In genomic region chr15:100383302-100384107, GRCh38 we compare ENCODE assay signal across 8 cellular contexts. TPM values are rescaled to one million over a fixed set of nuclear protein-coding genes. Genes with fewer than 3 reads are reported as not detected.
A peak's percentile ranks its signal among the peaks of the same experiment; 100 is the strongest.
DNase-seq lines count a peak whose midpoint lies in the region; ATAC-seq, FAIRE-seq and TF ChIP-seq lines count a peak whose summit lies in the region.

No MANE protein-coding gene starts in this region.

- DNase-seq in NCI-H748 (lab: John Stamatoyannopoulos, UW; ENCODE audit: unreplicated experiment) (peak; percentile 20), NCI-H748 treated with DMSO at 0.1 percent for 48 hours (lab: John Stamatoyannopoulos, UW) (no peak), Karpas-422 (peak; percentile 71), K562 (ENCODE audit: extremely low read depth in 1 of 4, low spot score in 3 of 4) (peak in 1 of 4 experiments; percentile 4), mucosa of descending colon (peak in 1 of 3 donors; percentile 53)
- DNase-seq in activated T-helper 1 cell treated with anti-CD3 and anti-CD28 coated beads, Interleukin-12 subunit alpha, Interleukin-12 subunit beta, Interleukin-2, Interleukin-4 antibody, amounts not matched to agents 30 ng/mL and 10 ng/mL and 1 ng/mL, durations not matched to agents 14 hours and 24 hours and 36 hours (ENCODE audit: low spot score) = no peak
- no peak for DNase-seq in activated CD8-positive, alpha-beta memory T cell treated with anti-CD3 and anti-CD28 coated beads, Interleukin-2, amount 50 U/mL, for 48 hours
- no peak for DNase-seq in T-helper 2 cell treated with Interferon-gamma antibody and Interleukin-4, amounts not matched to agents 5 μg/mL and 100 μg/mL, for 36 hours (ENCODE audit: low spot score)

- no peaks in the 10 kb centered on the region for H3K36me3 Mint-ChIP-seq in activated T-helper 1 cell treated with anti-CD3 and anti-CD28 coated beads, Interleukin-12 subunit alpha, Interleukin-12 subunit beta, Interleukin-2, Interleukin-4 antibody, amounts not matched to agents 30 ng/mL and 10 ng/mL and 1 ng/mL, durations not matched to agents 14 hours and 24 hours and 36 hours (ENCODE audit: low read depth)
- H3K36me3 Mint-ChIP-seq in T-helper 2 cell treated with Interferon-gamma antibody and Interleukin-4, amounts not matched to agents 5 μg/mL and 100 μg/mL, for 36 hours (ENCODE audit: low read depth) = no peaks in the 10 kb centered on the region

- FAIRE-seq in K562 (lab: Jason Lieb, UNC) = no peak

- no peak overlapping the region for H3K4me3 Mint-ChIP-seq in activated T-helper 1 cell treated with anti-CD3 and anti-CD28 coated beads, Interleukin-12 subunit alpha, Interleukin-12 subunit beta, Interleukin-2, Interleukin-4 antibody, amounts not matched to agents 30 ng/mL and 10 ng/mL and 1 ng/mL, durations not matched to agents 14 hours and 24 hours and 36 hours
- H3K4me3 Mint-ChIP-seq in T-helper 2 cell treated with Interferon-gamma antibody and Interleukin-4, amounts not matched to agents 5 μg/mL and 100 μg/mL, for 36 hours = no peak overlapping the region

- no peaks in the 10 kb centered on the region for H3K4me1 Mint-ChIP-seq in activated T-helper 1 cell treated with anti-CD3 and anti-CD28 coated beads, Interleukin-12 subunit alpha, Interleukin-12 subunit beta, Interleukin-2, Interleukin-4 antibody, amounts not matched to agents 30 ng/mL and 10 ng/mL and 1 ng/mL, durations not matched to agents 14 hours and 24 hours and 36 hours (ENCODE audit: low read depth)
- no peaks in the 10 kb centered on the region for H3K4me1 Mint-ChIP-seq in T-helper 2 cell treated with Interferon-gamma antibody and Interleukin-4, amounts not matched to agents 5 μg/mL and 100 μg/mL, for 36 hours (ENCODE audit: low read depth)

- H3K4me2 ChIP-seq in Karpas-422 (ENCODE audit: low read depth, low read length, poor library complexity, severe bottlenecking) (no peak overlapping the region), K562 (ENCODE audit: insufficient read depth, low read length) (no peak overlapping the region)

- no peak for TF ChIP-seq POLR2A in K562 (conservative IDR thresholded peaks at IDR 0.05)

- H3K27ac Mint-ChIP-seq in activated T-helper 1 cell treated with anti-CD3 and anti-CD28 coated beads, Interleukin-12 subunit alpha, Interleukin-12 subunit beta, Interleukin-2, Interleukin-4 antibody, amounts not matched to agents 30 ng/mL and 10 ng/mL and 1 ng/mL, durations not matched to agents 14 hours and 24 hours and 36 hours = no peak overlapping the region
- no peak overlapping the region for H3K27ac Mint-ChIP-seq in T-helper 2 cell treated with Interferon-gamma antibody and Interleukin-4, amounts not matched to agents 5 μg/mL and 100 μg/mL, for 36 hours

- H3K36me3 ChIP-seq in Karpas-422 (ENCODE audit: insufficient read depth, low read length) (no peaks in the 10 kb centered on the region), K562 (ENCODE audit: control insufficient read depth, insufficient read depth, low read length) (no peaks in the 10 kb centered on the region), mucosa of descending colon (ENCODE audit: low read depth) (no peaks in the 10 kb centered on the region)

- no peak overlapping the region for H2AFZ ChIP-seq in Karpas-422 (ENCODE audit: low read length)
- H2AFZ ChIP-seq in K562 (ENCODE audit: low read depth, low read length) = no peak overlapping the region

- ATAC-seq in K562 (no peak), mucosa of descending colon (peak; percentile 46)

- no peaks in the 10 kb centered on the region for H3K9me3 ChIP-seq in Karpas-422 (ENCODE audit: low read length)
- H3K9me3 ChIP-seq in K562 (replicated peaks; ENCODE audit: control insufficient read depth, insufficient read depth, low read depth, low read length) = no peaks in the 10 kb centered on the region; the same call in 1 of the 2 replicates
- peaks cover 11% of the 10 kb centered on the region for H3K9me3 ChIP-seq in mucosa of descending colon

- H3K4me1 ChIP-seq in Karpas-422 (ENCODE audit: low read length) (no peaks in the 10 kb centered on the region), K562 (replicated peaks in 1 of 2; ENCODE audit: control insufficient read depth in 2 of 2, insufficient read depth in 2 of 2, low read length in 2 of 2) (no peaks in the 10 kb centered on the region), mucosa of descending colon (ENCODE audit: low read depth) (no peaks in the 10 kb centered on the region)

- TF ChIP-seq RAD21 in K562 (CRISPR knock-in tag; conservative IDR thresholded peaks at IDR 0.05 in 1 of 2, IDR thresholded peaks at IDR 0.05 in 1 of 2) = no peak

- no peaks in the 10 kb centered on the region for H3K9me1 ChIP-seq in K562 (ENCODE audit: control insufficient read depth, insufficient read depth, low read length)

- 0% methylated on average over 2 of the region's 3 CpGs for WGBS in K562 (ENCODE audit: insufficient coverage, low coverage, missing lambda C conversion rate)

- H4K20me1 ChIP-seq in Karpas-422 (ENCODE audit: insufficient read depth, low read depth, low read length) = no peaks in the 10 kb centered on the region
- H4K20me1 ChIP-seq in K562 (replicated peaks; ENCODE audit: control insufficient read depth, insufficient read depth, low read length) = no peaks in the 10 kb centered on the region

- TF ChIP-seq CTCF in K562 (IDR thresholded peaks at IDR 0.05 in 2 of 3, conservative IDR thresholded peaks at IDR 0.05 in 1 of 3; ENCODE audit: insufficient read depth in 2 of 3, low read depth in 1 of 3, low read length in 3 of 3) = peak in 2 of 3 experiments; percentile 35 to 41; a peak in 2 of 6 replicates
- peak; percentile 26 for TF ChIP-seq CTCF in mucosa of descending colon (IDR thresholded peaks at IDR 0.05)

- POLR2A ChIA-PET in K562 (lab: Yijun Ruan, JAX) = no interaction called here

- peaks cover 23% of the 10 kb centered on the region for H3K9me3 Mint-ChIP-seq in activated T-helper 1 cell treated with anti-CD3 and anti-CD28 coated beads, Interleukin-12 subunit alpha, Interleukin-12 subunit beta, Interleukin-2, Interleukin-4 antibody, amounts not matched to agents 30 ng/mL and 10 ng/mL and 1 ng/mL, durations not matched to agents 14 hours and 24 hours and 36 hours
- peaks cover 16% of the 10 kb centered on the region for H3K9me3 Mint-ChIP-seq in T-helper 2 cell treated with Interferon-gamma antibody and Interleukin-4, amounts not matched to agents 5 μg/mL and 100 μg/mL, for 36 hours

- H3K27ac ChIP-seq in Karpas-422 (ENCODE audit: low read length) = no peak overlapping the region
- no peak overlapping the region for H3K27ac ChIP-seq in K562 (ENCODE audit: extremely low read depth, low read depth, low read length)

- H3K4me3 ChIP-seq in Karpas-422 (ENCODE audit: low read length) (no peak overlapping the region), K562 (no peak overlapping the region), mucosa of descending colon (no peak overlapping the region)

- in situ Hi-C loops in K562 (cut with MboI) = no loop called here

- H3K9me2 ChIP-seq in Karpas-422 (replicated peaks; ENCODE audit: insufficient read depth, low read length) = no peaks in the 10 kb centered on the region

- H3K9ac ChIP-seq in Karpas-422 (ENCODE audit: low read length) (no peak overlapping the region), K562 (ENCODE audit: insufficient read depth in 1 of 2, low read depth in 2 of 2, low read length in 2 of 2) (no peak overlapping the region)

- intact Hi-C loops in K562 (cut with micrococcal nuclease) = no loop called here
- intact Hi-C loops in mucosa of descending colon (cut with DNase I, micrococcal nuclease) = no loop called here
- intact Hi-C loops in activated T-helper 1 cell treated with anti-CD3 and anti-CD28 coated beads, Interleukin-12 subunit alpha, Interleukin-12 subunit beta, Interleukin-2, Interleukin-4 antibody, amounts not matched to agents 30 ng/mL and 10 ng/mL and 1 ng/mL, durations not matched to agents 14 hours and 24 hours and 36 hours (cut with micrococcal nuclease) = loop anchor here (1.0 kb wide), 1 partner anchor 33 kb away; no protein-coding TSS in a partner anchor

- no peaks in the 10 kb centered on the region for H3K27me3 Mint-ChIP-seq in activated T-helper 1 cell treated with anti-CD3 and anti-CD28 coated beads, Interleukin-12 subunit alpha, Interleukin-12 subunit beta, Interleukin-2, Interleukin-4 antibody, amounts not matched to agents 30 ng/mL and 10 ng/mL and 1 ng/mL, durations not matched to agents 14 hours and 24 hours and 36 hours (ENCODE audit: insufficient read depth)
- no peaks in the 10 kb centered on the region for H3K27me3 Mint-ChIP-seq in T-helper 2 cell treated with Interferon-gamma antibody and Interleukin-4, amounts not matched to agents 5 μg/mL and 100 μg/mL, for 36 hours (ENCODE audit: low read depth)

- H3K79me2 ChIP-seq in Karpas-422 (ENCODE audit: low read length) (no peaks in the 10 kb centered on the region), K562 (ENCODE audit: control insufficient read depth, insufficient read depth, low read length) (no peaks in the 10 kb centered on the region)

- no TSS peak for BruUV-seq in K562 (replicated peaks; lab: Mats Ljungman, UMichigan)

- CTCF ChIA-PET in K562 (lab: Yijun Ruan, JAX; ENCODE audit: low intra/inter-chr PET ratio) = interaction anchor here (0.7 kb wide), 1 partner anchor 1111 kb away, joined by 3 read pairs; no protein-coding TSS in a partner anchor

- H3K27me3 ChIP-seq in Karpas-422 (ENCODE audit: low read length) = no peaks in the 10 kb centered on the region
- no peaks in the 10 kb centered on the region for H3K27me3 ChIP-seq in K562 (ENCODE audit: control insufficient read depth in 2 of 2, insufficient read depth in 2 of 2, low read length in 2 of 2)

- TF ChIP-seq EP300 in K562 (IDR thresholded peaks at IDR 0.05; ENCODE audit: low read length) = no peak

RNA-seq across cellular contexts. Expression of gene ADAMTS17, which starts 41.7 kb away (rescaled TPM):
- not detected in 2 replicates for total RNA-seq in Karpas-422 (2014; rRNA removed; shearing (Covaris generic); ENCODE audit: low replicate concordance)
- total RNA-seq in K562 (2011; cell fraction: chromatin; rRNA removed; ENCODE audit: low replicate concordance) = not detected in 2 replicates
- under 0.01 TPM in 1 of 2 replicates, not detected in the other for total RNA-seq in K562 (2011; cell fraction: nucleolus; rRNA removed)
- total RNA-seq in K562 (2011; cell fraction: nucleoplasm; rRNA removed) = not detected in 2 replicates
- total RNA-seq in K562 (2014; rRNA removed) (0.14 TPM in 1 of 2 replicates, not detected in the other), K562 (2014; rRNA removed; fragmentation: Illumina TruSeq; extraction: Trizol) (not detected in 2 replicates), K562 (2015; rRNA removed; fragmentation: Illumina TruSeq; extraction: Trizol) (not detected in 2 replicates), K562 (2021) (0.07 and 0.09 TPM in 2 replicates), mucosa of descending colon (10 to 100 TPM in 1 of 3 donors, 1 to 10 TPM in 2; 5.2 to 13.8 (median 6.3) TPM)
- polyA plus RNA-seq in K562 (2011; rRNA removed) (not detected in 2 replicates), K562 (2014; fragmentation: Illumina TruSeq; extraction: Trizol) (0.01 TPM in 1 of 2 replicates, not detected in the other), K562 (2014; fragmentation: Nextera tagmentation; extraction: Ambion mirVana) (not detected), K562 (2014; rRNA removed) (not detected in 2 replicates)
- 0.12 TPM in 1 of 2 replicates, not detected in the other for polyA plus RNA-seq in K562 (2011; cell fraction: cytosol; rRNA removed)
- polyA plus RNA-seq in K562 (2011; cell fraction: nucleus; rRNA removed) = not detected in 2 replicates
- 0.26 TPM in 1 of 2 replicates, not detected in the other for polyA plus RNA-seq in K562 (2012)
- polyA minus RNA-seq in K562 (2011; rRNA and poly(A)+ RNA removed) = not detected in 2 replicates
- not detected in 2 replicates for polyA minus RNA-seq in K562 (2011; cell fraction: cytosol; rRNA and poly(A)+ RNA removed)
- polyA minus RNA-seq in K562 (2011; cell fraction: nucleus; rRNA and poly(A)+ RNA removed) = not detected in 2 replicates
- total RNA-seq in activated T-helper 1 cell treated with anti-CD3 and anti-CD28 coated beads, Interleukin-12 subunit alpha, Interleukin-12 subunit beta, Interleukin-2, Interleukin-4 antibody, amounts not matched to agents 30 ng/mL and 10 ng/mL and 1 ng/mL, durations not matched to agents 14 hours and 24 hours and 36 hours = 0.83 and 1.3 TPM in 2 replicates

Comparison
In these comparisons a context has a peak if more than half of its experiments do, and no peak if none do; other contexts are left out.
1. DNase-seq: peak in NCI-H748 (single experiment) and Karpas-422 (single experiment); none in NCI-H748 treated with DMSO at 0.1 percent for 48 hours (single experiment), activated T-helper 1 cell treated with anti-CD3 and anti-CD28 coated beads, Interleukin-12 subunit alpha, Interleukin-12 subunit beta, Interleukin-2, Interleukin-4 antibody, amounts not matched to agents 30 ng/mL and 10 ng/mL and 1 ng/mL, durations not matched to agents 14 hours and 24 hours and 36 hours (single experiment), activated CD8-positive, alpha-beta memory T cell treated with anti-CD3 and anti-CD28 coated beads, Interleukin-2, amount 50 U/mL, for 48 hours (single experiment) and T-helper 2 cell treated with Interferon-gamma antibody and Interleukin-4, amounts not matched to agents 5 μg/mL and 100 μg/mL, for 36 hours (single experiment).